In genomic region chr1:101236546-101237228, GRCh38 we compare ENCODE assay signal across 8 cellular contexts. TPM values are rescaled to one million over a fixed set of nuclear protein-coding genes. Genes with fewer than 3 reads are reported as not detected.
DNase-seq lines count a peak whose midpoint lies in the region; ATAC-seq and TF ChIP-seq lines count a peak whose summit lies in the region.

TSS of gene S1PR1 (plus strand) at chr1:101237019. CDS start at chr1:101238985, 1,966 bp downstream.

- H3K27me3 ChIP-seq in body of pancreas = peaks cover 0 to 5% of the 10 kb centered on the region in 2 donors
- H3K27me3 ChIP-seq in iPS-18a (ENCODE audit: control insufficient read depth, insufficient read depth, low read length) = peaks cover 40% of the 10 kb centered on the region
- H3K27me3 ChIP-seq in skeletal muscle tissue (ENCODE audit: control insufficient read depth in 3 of 3, insufficient read depth in 3 of 3, low read length in 3 of 3) = peaks cover 11 to 31% (median 19%) of the 10 kb centered on the region in 3 donors

- peak; percentile 17 for ATAC-seq in GM19328 (IDR thresholded peaks at IDR 0.05; ENCODE audit: unreplicated experiment)
- peak; percentile 20 for ATAC-seq in HG03442 (IDR thresholded peaks at IDR 0.05; ENCODE audit: unreplicated experiment)
- ATAC-seq in body of pancreas = peak; percentile 39

- no peak for TF ChIP-seq CTCF in body of pancreas (IDR thresholded peaks at IDR 0.05)

- H3K36me3 ChIP-seq in body of pancreas (replicated peaks in 1 of 2; ENCODE audit: insufficient read depth in 1 of 2, low read depth in 2 of 2) (no peaks in the 10 kb centered on the region), iPS-18a (ENCODE audit: control insufficient read depth, low read depth, low read length) (no peaks in the 10 kb centered on the region), skeletal muscle tissue (ENCODE audit: control insufficient read depth in 3 of 3, insufficient read depth in 3 of 3, low read length in 3 of 3) (peaks cover 0 to 7% (median 5%) of the 10 kb centered on the region in 3 donors)

- intact Hi-C loops in body of pancreas (cut with DNase I) = no loop called here

- H3K4me1 ChIP-seq in body of pancreas (peaks cover 31% of the 10 kb centered on the region), iPS-18a (ENCODE audit: control insufficient read depth, low read depth, low read length) (peaks cover 15% of the 10 kb centered on the region), skeletal muscle tissue (ENCODE audit: control insufficient read depth in 3 of 3, insufficient read depth in 3 of 3, low read length in 3 of 3) (peaks cover 20 to 28% (median 21%) of the 10 kb centered on the region in 3 donors)

- 3 to 4% methylated on average over 33 to 45 of the region's 45 CpGs for WGBS in body of pancreas, 2 donors

- H3K9ac ChIP-seq in iPS-18a (ENCODE audit: low read length) (peak within 1 kb of the TSS; percentile 64), skeletal muscle tissue (ENCODE audit: low read depth in 1 of 3, low read length in 3 of 3) (peak within 1 kb of the TSS; percentile 71 to 82 (median 77))

- DNase-seq in AG08395 (ENCODE audit: low spot score) (peak; percentile 34), T-helper 9 cell (peak; percentile 65), body of pancreas (peak; percentile 18 to 46 (median 34)), foreskin melanocyte (no peak)

- no peaks in the 10 kb centered on the region for H3K9me3 ChIP-seq in body of pancreas
- H3K9me3 ChIP-seq in iPS-18a (ENCODE audit: control insufficient read depth, low read depth, low read length) = no peaks in the 10 kb centered on the region
- H3K9me3 ChIP-seq in skeletal muscle tissue (ENCODE audit: control insufficient read depth in 3 of 3, low read length in 3 of 3) = no peaks in the 10 kb centered on the region

- H3K4me3 ChIP-seq in body of pancreas = peak within 1 kb of the TSS; percentile 31 to 34
- peak within 1 kb of the TSS; percentile 84 for H3K4me3 ChIP-seq in iPS-18a (ENCODE audit: low read length)
- H3K4me3 ChIP-seq in skeletal muscle tissue (ENCODE audit: low read length in 3 of 3) = peak within 1 kb of the TSS; percentile 72 to 75 (median 73)

- H3K27ac ChIP-seq in body of pancreas (peak within 1 kb of the TSS in 3 of 4 donors; percentile 16 to 55 (median 33)), iPS-18a (ENCODE audit: low read length) (no peak within 1 kb of the TSS), skeletal muscle tissue (ENCODE audit: low read depth, low read length) (peak within 1 kb of the TSS; percentile 64)

- peak in 2 of 3 donors; percentile 28 to 41 for TF ChIP-seq POLR2A in body of pancreas (IDR thresholded peaks at IDR 0.05)

RNA-seq across cellular contexts. Expression of gene S1PR1, which starts in this region (rescaled TPM):
- total RNA-seq in body of pancreas (10 to 100 TPM; 10.1 to 11.5 TPM), skeletal muscle tissue (21.9 TPM)

Comparison
In these comparisons a context has a peak if more than half of its experiments do, and no peak if none do; other contexts are left out.
1. H3K4me3 ChIP-seq: peak in every context shown above with its lines; median percentile 84 in iPS-18a; 73 in skeletal muscle tissue; 32 in body of pancreas.